In genomic region chr2:44805391-44805790, GRCh38 we compare ENCODE assay signal across 15 cellular contexts.
"Had no signal": no experiment of that assay in that cellular context is flagged by ENCODE, and none has a peak within 500 bp of the region (broad histone marks: within the 10 kb centered on the region; RNA-seq: fewer than 3 reads in every experiment).

No MANE protein-coding gene starts in this region.

- H3K27ac Mint-ChIP-seq: activated naive CD8-positive, alpha-beta T cell treated with anti-CD3 and anti-CD28 coated beads for 36 hours; immature natural killer cell; stimulated activated effector memory CD8-positive, alpha-beta T cell treated with anti-CD3 and anti-CD28 coated beads, Interleukin-12 subunit alpha, Interleukin-12 subunit beta, amount 100 ng/mL, for 72 hours had no signal

- ATAC-seq: activated T-cell treated with anti-CD3 and anti-CD28 coated beads, Interleukin-2, amount 50 U/mL, for 72 hours; gastrocnemius medialis; left cardiac atrium; lower lobe of right lung; right cardiac atrium; stimulated activated effector memory CD8-positive, alpha-beta T cell treated with anti-CD3 and anti-CD28 coated beads, Interleukin-12 subunit alpha, Interleukin-12 subunit beta, amount 100 ng/mL, for 72 hours had no signal

- H3K4me3 ChIP-seq: gastrocnemius medialis, lower lobe of right lung, tibial nerve had no signal

- H3K9me3 Mint-ChIP-seq: activated naive CD8-positive, alpha-beta T cell treated with anti-CD3 and anti-CD28 coated beads for 36 hours; activated T-cell treated with anti-CD3 and anti-CD28 coated beads, Interleukin-2, amount 50 U/mL, for 72 hours; stimulated activated effector memory CD8-positive, alpha-beta T cell treated with anti-CD3 and anti-CD28 coated beads, Interleukin-12 subunit alpha, Interleukin-12 subunit beta, amount 100 ng/mL, for 72 hours had no signal

- H3K9me3 ChIP-seq: gastrocnemius medialis, lower lobe of right lung, tibial nerve had no signal

- H3K36me3 Mint-ChIP-seq: activated naive CD8-positive, alpha-beta T cell treated with anti-CD3 and anti-CD28 coated beads for 36 hours; stimulated activated effector memory CD8-positive, alpha-beta T cell treated with anti-CD3 and anti-CD28 coated beads, Interleukin-12 subunit alpha, Interleukin-12 subunit beta, amount 100 ng/mL, for 72 hours had no signal

- H3K4me3 Mint-ChIP-seq: activated naive CD8-positive, alpha-beta T cell treated with anti-CD3 and anti-CD28 coated beads for 36 hours; activated T-cell treated with anti-CD3 and anti-CD28 coated beads, Interleukin-2, amount 50 U/mL, for 72 hours; immature natural killer cell; stimulated activated effector memory CD8-positive, alpha-beta T cell treated with anti-CD3 and anti-CD28 coated beads, Interleukin-12 subunit alpha, Interleukin-12 subunit beta, amount 100 ng/mL, for 72 hours had no signal

- H3K4me1 Mint-ChIP-seq: stimulated activated effector memory CD8-positive, alpha-beta T cell treated with anti-CD3 and anti-CD28 coated beads, Interleukin-12 subunit alpha, Interleukin-12 subunit beta, amount 100 ng/mL, for 72 hours had no signal

- DNase-seq: activated gamma-delta T cell treated with Interleukin-2 at 50 U/mL for 16 hours; activated naive CD8-positive, alpha-beta T cell treated with anti-CD3 and anti-CD28 coated beads for 36 hours; activated T-cell treated with anti-CD3 and anti-CD28 coated beads, Interleukin-2, amount 50 U/mL, for 72 hours; brain microvascular endothelial cell; effector memory CD4-positive, alpha-beta T cell; gastrocnemius medialis; immature natural killer cell; left cardiac atrium; lower lobe of right lung; midbrain; posterior cingulate gyrus; right cardiac atrium had no signal

- H3K27ac ChIP-seq: brain microvascular endothelial cell, epithelial cell of prostate, gastrocnemius medialis, lower lobe of right lung, tibial nerve had no signal

- H3K36me3 ChIP-seq: brain microvascular endothelial cell, gastrocnemius medialis, lower lobe of right lung, tibial nerve had no signal
